In the genomic region with DNA sequence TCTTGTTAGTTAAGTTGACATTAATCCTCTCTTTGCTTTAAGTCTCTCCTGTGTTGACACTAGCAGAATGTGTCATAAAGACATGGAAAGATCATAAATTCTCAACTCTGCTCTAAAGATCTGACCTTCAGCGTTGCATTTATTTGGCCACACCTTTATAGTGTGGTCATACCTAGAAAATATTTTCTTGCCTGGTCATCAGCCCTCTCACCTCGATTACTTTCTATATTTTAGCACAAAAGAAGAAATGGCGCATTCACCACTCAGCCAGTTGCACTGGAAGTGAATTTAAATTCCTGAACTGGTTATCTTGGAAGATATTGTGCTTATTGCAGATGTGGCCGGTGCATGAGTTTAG, we compare ENCODE assay signal across 17 cellular contexts.
DNase-seq lines count a peak whose midpoint lies in the region; ATAC-seq, FAIRE-seq and TF ChIP-seq lines count a peak whose summit lies in the region.
"Had no signal": no experiment of that assay in that cellular context is flagged by ENCODE, and none has a peak within 500 bp of the region (broad histone marks: within the 10 kb centered on the region; RNA-seq: fewer than 3 reads in every experiment).

No MANE protein-coding gene starts in this region.

- no peak for TF ChIP-seq CTCF in right lobe of liver (IDR thresholded peaks at IDR 0.05)
- TF ChIP-seq CTCF in suprapubic skin (IDR thresholded peaks at IDR 0.05), result no peak

- H3K27me3 ChIP-seq in right lobe of liver (no peaks in the 10 kb centered on the region), suprapubic skin (no peaks in the 10 kb centered on the region)

- H3K27me3 Mint-ChIP-seq in activated T-helper 2 cell treated with anti-CD3 and anti-CD28 coated beads, Interferon-gamma antibody, Interleukin-2, Interleukin-4, amounts not matched to agents 10 μg/mL and 5 μg/mL and 100 μg/mL, durations not matched to agents 14 hours and 24 hours and 36 hours (ENCODE audit: low read depth), result peaks cover 1% of the 10 kb centered on the region

- no peak overlapping the region for H3K4me3 ChIP-seq in right lobe of liver
- H3K4me3 ChIP-seq in suprapubic skin, result no peak overlapping the region

- 76% methylated on average over 4 of the region's 4 CpGs for WGBS in right lobe of liver (ENCODE audit: insufficient coverage, low coverage, low lambda C conversion rate, missing lambda C conversion rate)
- WGBS in suprapubic skin, result 93% methylated on average over 4 of the region's 4 CpGs

- TF ChIP-seq EP300 in suprapubic skin (IDR thresholded peaks at IDR 0.05), result no peak

- H3K4me1 ChIP-seq in right lobe of liver (peaks cover 0 to 6% (median 2%) of the 10 kb centered on the region in 4 donors), suprapubic skin (peaks cover 17% of the 10 kb centered on the region)

- H3K4me1 Mint-ChIP-seq in activated T-helper 2 cell treated with anti-CD3 and anti-CD28 coated beads, Interferon-gamma antibody, Interleukin-2, Interleukin-4, amounts not matched to agents 10 μg/mL and 5 μg/mL and 100 μg/mL, durations not matched to agents 14 hours and 24 hours and 36 hours (ENCODE audit: low read depth), result peaks cover 65% of the 10 kb centered on the region

- H3K27ac Mint-ChIP-seq in activated T-helper 2 cell treated with anti-CD3 and anti-CD28 coated beads, Interferon-gamma antibody, Interleukin-2, Interleukin-4, amounts not matched to agents 10 μg/mL and 5 μg/mL and 100 μg/mL, durations not matched to agents 14 hours and 24 hours and 36 hours, result peak overlapping the region; percentile 99

- TF ChIP-seq POLR2A in GM12892 (IDR thresholded peaks at IDR 0.05; ENCODE audit: low read depth, low read length) (no peak), right lobe of liver (IDR thresholded peaks at IDR 0.05) (no peak), suprapubic skin (IDR thresholded peaks at IDR 0.05) (no peak)

- ATAC-seq in right lobe of liver, result peak in 3 of 4 donors; percentile 12 to 37 (median 21)

- peak; percentile 48 for FAIRE-seq in GM12892 (lab: Jason Lieb, UNC)
- FAIRE-seq: HTR-8/SVneo had no signal

- peak; percentile 17 for DNase-seq in SIG-M5 treated with dmso at 0.1 percent for 504 hours (lab: John Stamatoyannopoulos, UW; ENCODE audit: unreplicated experiment)
- no peak for DNase-seq in SIG-M5 (lab: John Stamatoyannopoulos, UW)
- no peak for DNase-seq in GM12892 (ENCODE audit: insufficient read length)
- no peak for DNase-seq in activated T-helper 2 cell treated with anti-CD3 and anti-CD28 coated beads, Interferon-gamma antibody, Interleukin-2, Interleukin-4, amounts not matched to agents 10 μg/mL and 5 μg/mL and 100 μg/mL, durations not matched to agents 14 hours and 24 hours and 36 hours (ENCODE audit: low spot score)
- DNase-seq in right lobe of liver, result no peak
- DNase-seq in suprapubic skin (ENCODE audit: low spot score in 2 of 2), result no peak
- DNase-seq in NCI-H510A (lab: John Stamatoyannopoulos, UW), result no peak
- DNase-seq in cortex of kidney (lab: John Stamatoyannopoulos, UW), result no peak
- DNase-seq: 8988T; activated CD8-positive, alpha-beta memory T cell treated with anti-CD3 and anti-CD28 coated beads for 24 hours; activated naive CD4-positive, alpha-beta T cell treated with Interleukin-2 at 50 U/mL for 16 hours; foreskin fibroblast; midbrain; NCI-H2081; SHP77 treated with DMSO at 0.1 percent for 48 hours had no signal

- H3K27ac ChIP-seq in right lobe of liver (peak overlapping the region; percentile 44 to 61 (median 50)), suprapubic skin (no peak overlapping the region)
- H3K27ac ChIP-seq: C4-2B had no signal

- no peak overlapping the region for H3K4me3 Mint-ChIP-seq in activated T-helper 2 cell treated with anti-CD3 and anti-CD28 coated beads, Interferon-gamma antibody, Interleukin-2, Interleukin-4, amounts not matched to agents 10 μg/mL and 5 μg/mL and 100 μg/mL, durations not matched to agents 14 hours and 24 hours and 36 hours (ENCODE audit: low read depth)

- no peaks in the 10 kb centered on the region for H3K36me3 Mint-ChIP-seq in activated T-helper 2 cell treated with anti-CD3 and anti-CD28 coated beads, Interferon-gamma antibody, Interleukin-2, Interleukin-4, amounts not matched to agents 10 μg/mL and 5 μg/mL and 100 μg/mL, durations not matched to agents 14 hours and 24 hours and 36 hours (ENCODE audit: low read depth)

- H3K36me3 ChIP-seq in right lobe of liver (no peaks in the 10 kb centered on the region), suprapubic skin (no peaks in the 10 kb centered on the region)

- H3K9me3 Mint-ChIP-seq in activated T-helper 2 cell treated with anti-CD3 and anti-CD28 coated beads, Interferon-gamma antibody, Interleukin-2, Interleukin-4, amounts not matched to agents 10 μg/mL and 5 μg/mL and 100 μg/mL, durations not matched to agents 14 hours and 24 hours and 36 hours, result no peaks in the 10 kb centered on the region

- intact Hi-C loops in activated T-helper 2 cell treated with anti-CD3 and anti-CD28 coated beads, Interferon-gamma antibody, Interleukin-2, Interleukin-4, amounts not matched to agents 10 μg/mL and 5 μg/mL and 100 μg/mL, durations not matched to agents 14 hours and 24 hours and 36 hours (cut with micrococcal nuclease), result loop anchor here (2.0 kb wide), 1 partner anchor 90 kb away; no protein-coding TSS in a partner anchor
- intact Hi-C loops in right lobe of liver (cut with DNase I), result no loop called here

- H3K9me3 ChIP-seq in right lobe of liver (no peaks in the 10 kb centered on the region), suprapubic skin (no peaks in the 10 kb centered on the region)
